1 cellular context compared by ENCODE assay signal in the genomic region with DNA sequence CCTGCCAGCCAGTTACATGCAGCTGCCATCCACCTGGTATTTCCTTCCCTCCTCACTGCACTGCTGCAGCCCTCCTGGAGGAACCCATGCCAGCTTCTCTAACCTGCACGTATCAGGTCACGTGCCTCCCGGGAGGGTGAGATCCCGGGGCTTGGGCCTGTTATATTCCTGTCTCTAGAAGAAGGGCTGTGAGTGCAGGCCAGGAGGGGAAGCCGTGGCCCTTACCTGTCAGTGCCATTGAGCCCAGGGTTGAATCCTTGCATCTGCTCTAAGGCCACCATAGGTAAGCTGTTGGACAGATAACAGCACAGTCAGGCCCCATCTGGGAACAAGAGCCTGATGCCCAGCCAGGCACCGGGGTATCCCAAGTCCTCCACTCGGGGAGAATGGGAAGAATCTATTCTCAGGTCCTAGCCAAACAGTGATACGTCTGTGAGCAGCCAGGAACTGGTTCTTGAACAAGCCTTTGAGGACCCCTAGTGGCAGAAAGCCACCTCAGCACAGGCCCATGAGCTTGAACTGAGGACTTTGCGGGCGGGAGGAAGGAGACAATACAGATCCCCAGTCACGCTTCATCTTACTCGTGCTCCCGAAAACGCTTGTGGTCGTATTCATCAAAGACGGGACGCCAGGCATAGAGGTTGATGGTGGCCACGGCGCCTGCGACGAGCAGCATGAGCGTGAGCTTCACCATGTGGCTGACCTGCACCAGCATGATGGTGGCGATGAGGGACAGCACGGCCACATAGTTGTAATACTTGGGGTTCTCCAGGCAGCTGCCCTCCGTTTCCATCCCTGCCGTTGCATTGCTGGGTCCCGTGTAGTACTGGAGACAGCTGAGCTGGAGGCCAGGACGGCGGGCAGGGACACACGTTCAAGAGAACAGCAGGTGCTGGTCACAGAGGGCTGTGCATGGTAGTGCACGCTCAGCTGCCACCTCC.
A peak's percentile ranks its signal among the peaks of the same experiment; 100 is the strongest.
TF ChIP-seq lines count a peak whose summit lies in the region.

No MANE protein-coding gene starts in this region.

TF ChIP-seq in HepG2, 621 proteins besides CTCF, POLR2A, EP300 and RAD21 (continued from another document and continues in another):
- TF ChIP-seq, protein P1, sequence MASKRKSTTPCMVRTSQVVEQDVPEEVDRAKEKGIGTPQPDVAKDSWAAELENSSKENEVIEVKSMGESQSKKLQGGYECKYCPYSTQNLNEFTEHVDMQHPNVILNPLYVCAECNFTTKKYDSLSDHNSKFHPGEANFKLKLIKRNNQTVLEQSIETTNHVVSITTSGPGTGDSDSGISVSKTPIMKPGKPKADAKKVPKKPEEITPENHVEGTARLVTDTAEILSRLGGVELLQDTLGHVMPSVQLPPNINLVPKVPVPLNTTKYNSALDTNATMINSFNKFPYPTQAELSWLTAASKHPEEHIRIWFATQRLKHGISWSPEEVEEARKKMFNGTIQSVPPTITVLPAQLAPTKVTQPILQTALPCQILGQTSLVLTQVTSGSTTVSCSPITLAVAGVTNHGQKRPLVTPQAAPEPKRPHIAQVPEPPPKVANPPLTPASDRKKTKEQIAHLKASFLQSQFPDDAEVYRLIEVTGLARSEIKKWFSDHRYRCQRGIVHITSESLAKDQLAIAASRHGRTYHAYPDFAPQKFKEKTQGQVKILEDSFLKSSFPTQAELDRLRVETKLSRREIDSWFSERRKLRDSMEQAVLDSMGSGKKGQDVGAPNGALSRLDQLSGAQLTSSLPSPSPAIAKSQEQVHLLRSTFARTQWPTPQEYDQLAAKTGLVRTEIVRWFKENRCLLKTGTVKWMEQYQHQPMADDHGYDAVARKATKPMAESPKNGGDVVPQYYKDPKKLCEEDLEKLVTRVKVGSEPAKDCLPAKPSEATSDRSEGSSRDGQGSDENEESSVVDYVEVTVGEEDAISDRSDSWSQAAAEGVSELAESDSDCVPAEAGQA (IDR thresholded peaks at IDR 0.05; ENCODE audit: low read depth), result no peak
- TF ChIP-seq, protein P1 (CRISPR knock-in tag; IDR thresholded peaks at IDR 0.05; ENCODE audit: borderline replicate concordance), result no peak
- TF ChIP-seq GPN1 (CRISPR knock-in tag; IDR thresholded peaks at IDR 0.05; ENCODE audit: borderline replicate concordance) (no peak), ZNF788 (CRISPR knock-in tag; IDR thresholded peaks at IDR 0.05; ENCODE audit: borderline replicate concordance) (peak; percentile 53; the same call in 1 of the 2 replicates), NFE2L2 (IDR thresholded peaks at IDR 0.05; ENCODE audit: low read length) (no peak), HMG20B (CRISPR knock-in tag; conservative IDR thresholded peaks at IDR 0.05) (no peak), ZNF776 (CRISPR knock-in tag; IDR thresholded peaks at IDR 0.05) (no peak), ZNF547 (CRISPR knock-in tag; IDR thresholded peaks at IDR 0.05) (0 out of 2 replicates have a peak, but pooled peaks have one; percentile 34), TCF7L2 (IDR thresholded peaks at IDR 0.05; ENCODE audit: low read depth, low read length) (no peak), HNF4G (IDR thresholded peaks at IDR 0.05; ENCODE audit: borderline replicate concordance, low read depth, low read length) (no peak), HNF4G (CRISPR knock-in tag; IDR thresholded peaks at IDR 0.05; ENCODE audit: borderline replicate concordance, low read depth) (no peak), TP53 (CRISPR knock-in tag; conservative IDR thresholded peaks at IDR 0.05) (no peak), ZSCAN29 (CRISPR knock-in tag; conservative IDR thresholded peaks at IDR 0.05) (no peak; the same call in 1 of the 2 replicates), ZNF510 (CRISPR knock-in tag; IDR thresholded peaks at IDR 0.05; ENCODE audit: low read depth) (no peak), ELF3 (CRISPR knock-in tag; IDR thresholded peaks at IDR 0.05) (peak; percentile 44; the same call in 1 of the 2 replicates), ZNF766 (CRISPR knock-in tag; IDR thresholded peaks at IDR 0.05; ENCODE audit: borderline replicate concordance) (0 out of 2 replicates have a peak, but pooled peaks have one; percentile 69), JUN (CRISPR knock-in tag; IDR thresholded peaks at IDR 0.05) (no peak), ZBTB38 (CRISPR knock-in tag; IDR thresholded peaks at IDR 0.05) (0 out of 2 replicates have a peak, but pooled peaks have one; percentile 47), ZNF841 (CRISPR knock-in tag; IDR thresholded peaks at IDR 0.05; ENCODE audit: borderline replicate concordance) (no peak), MED1 (CRISPR knock-in tag; IDR thresholded peaks at IDR 0.05) (no peak), NCOA1 (CRISPR knock-in tag; IDR thresholded peaks at IDR 0.05) (no peak), ZNF563 (CRISPR knock-in tag; IDR thresholded peaks at IDR 0.05) (peak; percentile 22; the same call in 1 of the 2 replicates), SRSF9 (IDR thresholded peaks at IDR 0.05; ENCODE audit: borderline replicate concordance, insufficient read depth, low read depth, low read length, poor library complexity, severe bottlenecking) (no peak), NCOR1 (IDR thresholded peaks at IDR 0.05; ENCODE audit: borderline replicate concordance, low read length) (no peak), MYC (CRISPR knock-in tag; IDR thresholded peaks at IDR 0.05; ENCODE audit: borderline replicate concordance) (peak; percentile 76), CHD2 (IDR thresholded peaks at IDR 0.05; ENCODE audit: low read depth, low read length) (no peak), ZNF761 (CRISPR knock-in tag; conservative IDR thresholded peaks at IDR 0.05) (no peak), CEBPG (CRISPR knock-in tag; IDR thresholded peaks at IDR 0.05) (0 out of 2 replicates have a peak, but pooled peaks have one; percentile 4), FOXK1 (CRISPR knock-in tag; IDR thresholded peaks at IDR 0.05; ENCODE audit: borderline replicate concordance, low read depth) (no peak), ZFP1 (CRISPR knock-in tag; IDR thresholded peaks at IDR 0.05) (no peak), GZF1 (CRISPR knock-in tag; IDR thresholded peaks at IDR 0.05) (no peak), BHLHE40 (IDR thresholded peaks at IDR 0.05; ENCODE audit: low read length) (no peak), ZFX (CRISPR knock-in tag; IDR thresholded peaks at IDR 0.05; ENCODE audit: low read depth) (peak; percentile 68), ZSCAN9 (CRISPR knock-in tag; IDR thresholded peaks at IDR 0.05; ENCODE audit: borderline replicate concordance) (no peak), ZFP82 (CRISPR knock-in tag; IDR thresholded peaks at IDR 0.05; ENCODE audit: borderline replicate concordance) (no peak), CBX2 (IDR thresholded peaks at IDR 0.05; ENCODE audit: low read depth, low read length) (no peak), CBX2 (CRISPR knock-in tag; IDR thresholded peaks at IDR 0.05; ENCODE audit: low read depth) (no peak), SMAD9 (CRISPR knock-in tag; IDR thresholded peaks at IDR 0.05) (no peak), ZNF263 (CRISPR knock-in tag; IDR thresholded peaks at IDR 0.05) (peak; percentile 100), GATA4 (IDR thresholded peaks at IDR 0.05; ENCODE audit: borderline replicate concordance, low read depth) (no peak), STAG1 (CRISPR knock-in tag; IDR thresholded peaks at IDR 0.05) (peak; percentile 98), RBFOX2 (IDR thresholded peaks at IDR 0.05; ENCODE audit: low read depth, low read length) (no peak), CREM (IDR thresholded peaks at IDR 0.05) (no peak), CREM (CRISPR knock-in tag; IDR thresholded peaks at IDR 0.05) (no peak), MTF1 (CRISPR knock-in tag; IDR thresholded peaks at IDR 0.05) (no peak), PCBP2 (optimal IDR thresholded peaks at IDR 0.05; ENCODE audit: low read depth, low read length, poor library complexity, severe bottlenecking) (no peak), ZBTB1 (CRISPR knock-in tag; IDR thresholded peaks at IDR 0.05; ENCODE audit: borderline replicate concordance) (no peak)
- TF ChIP-seq, protein P2, sequence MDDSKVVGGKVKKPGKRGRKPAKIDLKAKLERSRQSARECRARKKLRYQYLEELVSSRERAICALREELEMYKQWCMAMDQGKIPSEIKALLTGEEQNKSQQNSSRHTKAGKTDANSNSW (CRISPR knock-in tag; IDR thresholded peaks at IDR 0.05; ENCODE audit: borderline replicate concordance), result no peak
- TF ChIP-seq, protein P3, sequence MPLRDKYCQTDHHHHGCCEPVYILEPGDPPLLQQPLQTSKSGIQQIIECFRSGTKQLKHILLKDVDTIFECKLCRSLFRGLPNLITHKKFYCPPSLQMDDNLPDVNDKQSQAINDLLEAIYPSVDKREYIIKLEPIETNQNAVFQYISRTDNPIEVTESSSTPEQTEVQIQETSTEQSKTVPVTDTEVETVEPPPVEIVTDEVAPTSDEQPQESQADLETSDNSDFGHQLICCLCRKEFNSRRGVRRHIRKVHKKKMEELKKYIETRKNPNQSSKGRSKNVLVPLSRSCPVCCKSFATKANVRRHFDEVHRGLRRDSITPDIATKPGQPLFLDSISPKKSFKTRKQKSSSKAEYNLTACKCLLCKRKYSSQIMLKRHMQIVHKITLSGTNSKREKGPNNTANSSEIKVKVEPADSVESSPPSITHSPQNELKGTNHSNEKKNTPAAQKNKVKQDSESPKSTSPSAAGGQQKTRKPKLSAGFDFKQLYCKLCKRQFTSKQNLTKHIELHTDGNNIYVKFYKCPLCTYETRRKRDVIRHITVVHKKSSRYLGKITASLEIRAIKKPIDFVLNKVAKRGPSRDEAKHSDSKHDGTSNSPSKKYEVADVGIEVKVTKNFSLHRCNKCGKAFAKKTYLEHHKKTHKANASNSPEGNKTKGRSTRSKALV (CRISPR knock-in tag; IDR thresholded peaks at IDR 0.05), result no peak
- TF ChIP-seq, protein P4, sequence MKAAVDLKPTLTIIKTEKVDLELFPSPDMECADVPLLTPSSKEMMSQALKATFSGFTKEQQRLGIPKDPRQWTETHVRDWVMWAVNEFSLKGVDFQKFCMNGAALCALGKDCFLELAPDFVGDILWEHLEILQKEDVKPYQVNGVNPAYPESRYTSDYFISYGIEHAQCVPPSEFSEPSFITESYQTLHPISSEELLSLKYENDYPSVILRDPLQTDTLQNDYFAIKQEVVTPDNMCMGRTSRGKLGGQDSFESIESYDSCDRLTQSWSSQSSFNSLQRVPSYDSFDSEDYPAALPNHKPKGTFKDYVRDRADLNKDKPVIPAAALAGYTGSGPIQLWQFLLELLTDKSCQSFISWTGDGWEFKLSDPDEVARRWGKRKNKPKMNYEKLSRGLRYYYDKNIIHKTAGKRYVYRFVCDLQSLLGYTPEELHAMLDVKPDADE (CRISPR knock-in tag; IDR thresholded peaks at IDR 0.05), result no peak
- TF ChIP-seq, protein P5, sequence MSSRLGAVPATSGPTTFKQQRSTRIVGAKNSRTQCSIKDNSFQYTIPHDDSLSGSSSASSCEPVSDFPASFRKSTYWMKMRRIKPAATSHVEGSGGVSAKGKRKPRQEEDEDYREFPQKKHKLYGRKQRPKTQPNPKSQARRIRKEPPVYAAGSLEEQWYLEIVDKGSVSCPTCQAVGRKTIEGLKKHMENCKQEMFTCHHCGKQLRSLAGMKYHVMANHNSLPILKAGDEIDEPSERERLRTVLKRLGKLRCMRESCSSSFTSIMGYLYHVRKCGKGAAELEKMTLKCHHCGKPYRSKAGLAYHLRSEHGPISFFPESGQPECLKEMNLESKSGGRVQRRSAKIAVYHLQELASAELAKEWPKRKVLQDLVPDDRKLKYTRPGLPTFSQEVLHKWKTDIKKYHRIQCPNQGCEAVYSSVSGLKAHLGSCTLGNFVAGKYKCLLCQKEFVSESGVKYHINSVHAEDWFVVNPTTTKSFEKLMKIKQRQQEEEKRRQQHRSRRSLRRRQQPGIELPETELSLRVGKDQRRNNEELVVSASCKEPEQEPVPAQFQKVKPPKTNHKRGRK (CRISPR knock-in tag; IDR thresholded peaks at IDR 0.05), result peak; percentile 76; the same call in 1 of the 2 replicates
- TF ChIP-seq, protein P6, sequence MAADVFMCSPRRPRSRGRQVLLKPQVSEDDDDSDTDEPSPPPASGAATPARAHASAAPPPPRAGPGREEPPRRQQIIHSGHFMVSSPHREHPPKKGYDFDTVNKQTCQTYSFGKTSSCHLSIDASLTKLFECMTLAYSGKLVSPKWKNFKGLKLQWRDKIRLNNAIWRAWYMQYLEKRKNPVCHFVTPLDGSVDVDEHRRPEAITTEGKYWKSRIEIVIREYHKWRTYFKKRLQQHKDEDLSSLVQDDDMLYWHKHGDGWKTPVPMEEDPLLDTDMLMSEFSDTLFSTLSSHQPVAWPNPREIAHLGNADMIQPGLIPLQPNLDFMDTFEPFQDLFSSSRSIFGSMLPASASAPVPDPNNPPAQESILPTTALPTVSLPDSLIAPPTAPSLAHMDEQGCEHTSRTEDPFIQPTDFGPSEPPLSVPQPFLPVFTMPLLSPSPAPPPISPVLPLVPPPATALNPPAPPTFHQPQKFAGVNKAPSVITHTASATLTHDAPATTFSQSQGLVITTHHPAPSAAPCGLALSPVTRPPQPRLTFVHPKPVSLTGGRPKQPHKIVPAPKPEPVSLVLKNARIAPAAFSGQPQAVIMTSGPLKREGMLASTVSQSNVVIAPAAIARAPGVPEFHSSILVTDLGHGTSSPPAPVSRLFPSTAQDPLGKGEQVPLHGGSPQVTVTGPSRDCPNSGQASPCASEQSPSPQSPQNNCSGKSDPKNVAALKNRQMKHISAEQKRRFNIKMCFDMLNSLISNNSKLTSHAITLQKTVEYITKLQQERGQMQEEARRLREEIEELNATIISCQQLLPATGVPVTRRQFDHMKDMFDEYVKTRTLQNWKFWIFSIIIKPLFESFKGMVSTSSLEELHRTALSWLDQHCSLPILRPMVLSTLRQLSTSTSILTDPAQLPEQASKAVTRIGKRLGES (CRISPR knock-in tag; IDR thresholded peaks at IDR 0.05; ENCODE audit: borderline replicate concordance), result no peak
- TF ChIP-seq, protein P7, sequence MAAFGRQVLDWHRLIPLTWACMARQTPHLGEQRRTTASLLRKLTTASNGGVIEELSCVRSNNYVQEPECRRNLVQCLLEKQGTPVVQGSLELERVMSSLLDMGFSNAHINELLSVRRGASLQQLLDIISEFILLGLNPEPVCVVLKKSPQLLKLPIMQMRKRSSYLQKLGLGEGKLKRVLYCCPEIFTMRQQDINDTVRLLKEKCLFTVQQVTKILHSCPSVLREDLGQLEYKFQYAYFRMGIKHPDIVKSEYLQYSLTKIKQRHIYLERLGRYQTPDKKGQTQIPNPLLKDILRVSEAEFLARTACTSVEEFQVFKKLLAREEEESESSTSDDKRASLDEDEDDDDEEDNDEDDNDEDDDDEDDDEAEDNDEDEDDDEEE (CRISPR knock-in tag; IDR thresholded peaks at IDR 0.05), result peak; percentile 43; the same call in 1 of the 2 replicates
